In the genomic region with DNA sequence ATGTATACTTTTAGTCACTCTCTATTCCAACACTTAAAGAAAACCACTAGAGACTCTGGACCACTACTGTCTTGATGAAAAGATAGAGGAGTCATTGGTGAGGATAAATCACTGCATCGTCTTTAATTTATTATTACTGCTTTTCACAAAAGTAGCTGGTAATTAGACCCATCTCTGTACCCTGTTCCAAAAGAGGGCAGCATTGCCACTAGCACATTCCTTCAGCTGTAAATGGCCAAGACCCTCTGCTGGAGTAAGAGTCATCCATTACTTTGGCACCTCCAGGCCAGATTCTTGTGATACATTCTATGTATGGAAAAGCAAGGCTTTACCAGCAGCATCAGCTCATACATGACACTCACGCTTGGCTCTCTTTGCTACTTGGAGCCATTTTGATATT, we compare ENCODE assay signal across 1 cellular context.
TF ChIP-seq lines count a peak whose summit lies in the region.

No MANE protein-coding gene starts in this region.

TF ChIP-seq in H1, 55 proteins besides CTCF, POLR2A, EP300 and RAD21:
- TF ChIP-seq, protein P1, sequence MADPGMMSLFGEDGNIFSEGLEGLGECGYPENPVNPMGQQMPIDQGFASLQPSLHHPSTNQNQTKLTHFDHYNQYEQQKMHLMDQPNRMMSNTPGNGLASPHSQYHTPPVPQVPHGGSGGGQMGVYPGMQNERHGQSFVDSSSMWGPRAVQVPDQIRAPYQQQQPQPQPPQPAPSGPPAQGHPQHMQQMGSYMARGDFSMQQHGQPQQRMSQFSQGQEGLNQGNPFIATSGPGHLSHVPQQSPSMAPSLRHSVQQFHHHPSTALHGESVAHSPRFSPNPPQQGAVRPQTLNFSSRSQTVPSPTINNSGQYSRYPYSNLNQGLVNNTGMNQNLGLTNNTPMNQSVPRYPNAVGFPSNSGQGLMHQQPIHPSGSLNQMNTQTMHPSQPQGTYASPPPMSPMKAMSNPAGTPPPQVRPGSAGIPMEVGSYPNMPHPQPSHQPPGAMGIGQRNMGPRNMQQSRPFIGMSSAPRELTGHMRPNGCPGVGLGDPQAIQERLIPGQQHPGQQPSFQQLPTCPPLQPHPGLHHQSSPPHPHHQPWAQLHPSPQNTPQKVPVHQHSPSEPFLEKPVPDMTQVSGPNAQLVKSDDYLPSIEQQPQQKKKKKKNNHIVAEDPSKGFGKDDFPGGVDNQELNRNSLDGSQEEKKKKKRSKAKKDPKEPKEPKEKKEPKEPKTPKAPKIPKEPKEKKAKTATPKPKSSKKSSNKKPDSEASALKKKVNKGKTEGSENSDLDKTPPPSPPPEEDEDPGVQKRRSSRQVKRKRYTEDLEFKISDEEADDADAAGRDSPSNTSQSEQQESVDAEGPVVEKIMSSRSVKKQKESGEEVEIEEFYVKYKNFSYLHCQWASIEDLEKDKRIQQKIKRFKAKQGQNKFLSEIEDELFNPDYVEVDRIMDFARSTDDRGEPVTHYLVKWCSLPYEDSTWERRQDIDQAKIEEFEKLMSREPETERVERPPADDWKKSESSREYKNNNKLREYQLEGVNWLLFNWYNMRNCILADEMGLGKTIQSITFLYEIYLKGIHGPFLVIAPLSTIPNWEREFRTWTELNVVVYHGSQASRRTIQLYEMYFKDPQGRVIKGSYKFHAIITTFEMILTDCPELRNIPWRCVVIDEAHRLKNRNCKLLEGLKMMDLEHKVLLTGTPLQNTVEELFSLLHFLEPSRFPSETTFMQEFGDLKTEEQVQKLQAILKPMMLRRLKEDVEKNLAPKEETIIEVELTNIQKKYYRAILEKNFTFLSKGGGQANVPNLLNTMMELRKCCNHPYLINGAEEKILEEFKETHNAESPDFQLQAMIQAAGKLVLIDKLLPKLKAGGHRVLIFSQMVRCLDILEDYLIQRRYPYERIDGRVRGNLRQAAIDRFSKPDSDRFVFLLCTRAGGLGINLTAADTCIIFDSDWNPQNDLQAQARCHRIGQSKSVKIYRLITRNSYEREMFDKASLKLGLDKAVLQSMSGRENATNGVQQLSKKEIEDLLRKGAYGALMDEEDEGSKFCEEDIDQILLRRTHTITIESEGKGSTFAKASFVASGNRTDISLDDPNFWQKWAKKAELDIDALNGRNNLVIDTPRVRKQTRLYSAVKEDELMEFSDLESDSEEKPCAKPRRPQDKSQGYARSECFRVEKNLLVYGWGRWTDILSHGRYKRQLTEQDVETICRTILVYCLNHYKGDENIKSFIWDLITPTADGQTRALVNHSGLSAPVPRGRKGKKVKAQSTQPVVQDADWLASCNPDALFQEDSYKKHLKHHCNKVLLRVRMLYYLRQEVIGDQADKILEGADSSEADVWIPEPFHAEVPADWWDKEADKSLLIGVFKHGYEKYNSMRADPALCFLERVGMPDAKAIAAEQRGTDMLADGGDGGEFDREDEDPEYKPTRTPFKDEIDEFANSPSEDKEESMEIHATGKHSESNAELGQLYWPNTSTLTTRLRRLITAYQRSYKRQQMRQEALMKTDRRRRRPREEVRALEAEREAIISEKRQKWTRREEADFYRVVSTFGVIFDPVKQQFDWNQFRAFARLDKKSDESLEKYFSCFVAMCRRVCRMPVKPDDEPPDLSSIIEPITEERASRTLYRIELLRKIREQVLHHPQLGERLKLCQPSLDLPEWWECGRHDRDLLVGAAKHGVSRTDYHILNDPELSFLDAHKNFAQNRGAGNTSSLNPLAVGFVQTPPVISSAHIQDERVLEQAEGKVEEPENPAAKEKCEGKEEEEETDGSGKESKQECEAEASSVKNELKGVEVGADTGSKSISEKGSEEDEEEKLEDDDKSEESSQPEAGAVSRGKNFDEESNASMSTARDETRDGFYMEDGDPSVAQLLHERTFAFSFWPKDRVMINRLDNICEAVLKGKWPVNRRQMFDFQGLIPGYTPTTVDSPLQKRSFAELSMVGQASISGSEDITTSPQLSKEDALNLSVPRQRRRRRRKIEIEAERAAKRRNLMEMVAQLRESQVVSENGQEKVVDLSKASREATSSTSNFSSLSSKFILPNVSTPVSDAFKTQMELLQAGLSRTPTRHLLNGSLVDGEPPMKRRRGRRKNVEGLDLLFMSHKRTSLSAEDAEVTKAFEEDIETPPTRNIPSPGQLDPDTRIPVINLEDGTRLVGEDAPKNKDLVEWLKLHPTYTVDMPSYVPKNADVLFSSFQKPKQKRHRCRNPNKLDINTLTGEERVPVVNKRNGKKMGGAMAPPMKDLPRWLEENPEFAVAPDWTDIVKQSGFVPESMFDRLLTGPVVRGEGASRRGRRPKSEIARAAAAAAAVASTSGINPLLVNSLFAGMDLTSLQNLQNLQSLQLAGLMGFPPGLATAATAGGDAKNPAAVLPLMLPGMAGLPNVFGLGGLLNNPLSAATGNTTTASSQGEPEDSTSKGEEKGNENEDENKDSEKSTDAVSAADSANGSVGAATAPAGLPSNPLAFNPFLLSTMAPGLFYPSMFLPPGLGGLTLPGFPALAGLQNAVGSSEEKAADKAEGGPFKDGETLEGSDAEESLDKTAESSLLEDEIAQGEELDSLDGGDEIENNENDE (IDR thresholded peaks at IDR 0.05; ENCODE audit: insufficient replicate concordance, low read length): no peak
- TF ChIP-seq BCL11A (IDR thresholded peaks at IDR 0.05; ENCODE audit: low read depth in 2 of 2, low read length in 2 of 2) (no peak), POLR2AphosphoS5 (IDR thresholded peaks at IDR 0.05; ENCODE audit: low read depth, low read length) (no peak), EZH2 (IDR thresholded peaks at IDR 0.05; ENCODE audit: low read depth, low read length, severe bottlenecking) (no peak), JUND (IDR thresholded peaks at IDR 0.05; ENCODE audit: low read length) (no peak), HDAC6 (IDR thresholded peaks at IDR 0.05; ENCODE audit: low read depth, low read length) (no peak), BRCA1 (IDR thresholded peaks at IDR 0.05; ENCODE audit: low read depth, low read length) (no peak), KDM5A (IDR thresholded peaks at IDR 0.05; ENCODE audit: low read length) (no peak), CHD2 (IDR thresholded peaks at IDR 0.05; ENCODE audit: low read length) (no peak), TAF1 (IDR thresholded peaks at IDR 0.05; ENCODE audit: low read depth, low read length) (no peak), SP2 (IDR thresholded peaks at IDR 0.05; ENCODE audit: low read length) (no peak), CREB1 (IDR thresholded peaks at IDR 0.05) (no peak)
- TF ChIP-seq, protein P2, sequence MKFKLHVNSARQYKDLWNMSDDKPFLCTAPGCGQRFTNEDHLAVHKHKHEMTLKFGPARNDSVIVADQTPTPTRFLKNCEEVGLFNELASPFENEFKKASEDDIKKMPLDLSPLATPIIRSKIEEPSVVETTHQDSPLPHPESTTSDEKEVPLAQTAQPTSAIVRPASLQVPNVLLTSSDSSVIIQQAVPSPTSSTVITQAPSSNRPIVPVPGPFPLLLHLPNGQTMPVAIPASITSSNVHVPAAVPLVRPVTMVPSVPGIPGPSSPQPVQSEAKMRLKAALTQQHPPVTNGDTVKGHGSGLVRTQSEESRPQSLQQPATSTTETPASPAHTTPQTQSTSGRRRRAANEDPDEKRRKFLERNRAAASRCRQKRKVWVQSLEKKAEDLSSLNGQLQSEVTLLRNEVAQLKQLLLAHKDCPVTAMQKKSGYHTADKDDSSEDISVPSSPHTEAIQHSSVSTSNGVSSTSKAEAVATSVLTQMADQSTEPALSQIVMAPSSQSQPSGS (IDR thresholded peaks at IDR 0.05; ENCODE audit: low read length): no peak
